In genomic region chr15:39179980-39180379, GRCh38 we compare ENCODE assay signal across 19 cellular contexts.
"Had no signal": no experiment of that assay in that cellular context is flagged by ENCODE, and none has a peak within 500 bp of the region (broad histone marks: within the 10 kb centered on the region; RNA-seq: fewer than 3 reads in every experiment).

No MANE protein-coding gene starts in this region.

- H3K27ac Mint-ChIP-seq: activated naive CD8-positive, alpha-beta T cell treated with anti-CD3 and anti-CD28 coated beads, Interleukin-2, amount 10 ng/mL, durations not matched to agents 7 days and 5 days; naive B cell; T-cell had no signal

- H3K9me3 ChIP-seq: breast epithelium, esophagus muscularis mucosa, upper lobe of left lung had no signal

- H3K36me3 Mint-ChIP-seq: activated naive CD8-positive, alpha-beta T cell treated with anti-CD3 and anti-CD28 coated beads, Interleukin-2, amount 10 ng/mL, durations not matched to agents 7 days and 5 days; naive B cell; T-cell had no signal

- H3K27ac ChIP-seq: breast epithelium, dorsolateral prefrontal cortex, esophagus muscularis mucosa, upper lobe of left lung had no signal

- ATAC-seq: T-cell had no signal

- H3K36me3 ChIP-seq: breast epithelium, esophagus muscularis mucosa, upper lobe of left lung had no signal

- H3K9me3 Mint-ChIP-seq: activated naive CD8-positive, alpha-beta T cell treated with anti-CD3 and anti-CD28 coated beads, Interleukin-2, amount 10 ng/mL, durations not matched to agents 7 days and 5 days; naive B cell; T-cell had no signal

- H3K27me3 ChIP-seq: breast epithelium, dorsolateral prefrontal cortex, esophagus muscularis mucosa, upper lobe of left lung had no signal

- DNase-seq: activated CD4-positive, CD25-positive, alpha-beta regulatory T cell treated with anti-CD3 and anti-CD28 coated beads, Interleukin-2, amount 50 U/mL, for 72 hours; activated naive CD4-positive, alpha-beta T cell; activated naive CD8-positive, alpha-beta T cell treated with anti-CD3 and anti-CD28 coated beads, Interleukin-2, amount 10 ng/mL, durations not matched to agents 7 days and 5 days; anterior cingulate cortex; cerebellar nuclear complex; dorsolateral prefrontal cortex; head of caudate nucleus; naive B cell; stimulated activated CD4-positive, alpha-beta T cell treated with anti-CD3 and anti-CD28 coated beads, Interleukin-4, amount 100 ng/mL, for 4 hours; stimulated activated CD8-positive, alpha-beta memory T cell treated with anti-CD3 and anti-CD28 coated beads, Interleukin-4, amount 100 ng/mL, for 48 hours; stimulated activated naive CD4-positive, alpha-beta T cell treated with Interleukin-2 at 50 U/mL for 16 hours; substantia nigra; T-cell; T-helper 9 cell; upper lobe of left lung had no signal

- FAIRE-seq: frontal cortex had no signal

- H3K4me1 Mint-ChIP-seq: activated naive CD8-positive, alpha-beta T cell treated with anti-CD3 and anti-CD28 coated beads, Interleukin-2, amount 10 ng/mL, durations not matched to agents 7 days and 5 days; naive B cell; T-cell had no signal

- H3K4me3 Mint-ChIP-seq: activated naive CD8-positive, alpha-beta T cell treated with anti-CD3 and anti-CD28 coated beads, Interleukin-2, amount 10 ng/mL, durations not matched to agents 7 days and 5 days; naive B cell; T-cell had no signal

- H3K4me3 ChIP-seq: breast epithelium, dorsolateral prefrontal cortex, esophagus muscularis mucosa, skin epidermis, upper lobe of left lung had no signal

- H3K4me1 ChIP-seq: breast epithelium, upper lobe of left lung had no signal
